In the genomic region with DNA sequence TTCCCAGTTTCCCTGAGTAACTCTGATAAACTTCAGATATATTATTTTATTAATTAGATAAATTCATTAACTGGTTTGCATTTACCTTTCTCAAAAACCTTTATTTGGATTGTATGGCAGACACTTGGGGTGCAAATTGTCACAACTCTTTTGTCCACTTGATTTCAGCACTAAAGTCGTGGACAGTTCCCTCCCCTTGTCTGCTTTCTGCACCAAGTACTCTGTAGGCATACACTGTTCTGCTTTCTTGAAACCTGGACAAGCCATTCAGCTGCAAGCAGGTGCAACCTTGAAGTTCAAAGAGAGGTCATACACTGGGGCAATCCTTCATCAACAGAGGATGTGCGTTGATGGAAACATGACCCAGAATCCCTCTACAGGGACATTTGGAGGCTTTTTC, we compare ENCODE assay signal across 14 cellular contexts.
DNase-seq lines count a peak whose midpoint lies in the region; ATAC-seq and TF ChIP-seq lines count a peak whose summit lies in the region.
"Had no signal": no experiment of that assay in that cellular context is flagged by ENCODE, and none has a peak within 500 bp of the region (broad histone marks: within the 10 kb centered on the region; RNA-seq: fewer than 3 reads in every experiment).

No MANE protein-coding gene starts in this region.

- no peak for TF ChIP-seq RAD21 in HCT116 (IDR thresholded peaks at IDR 0.05; ENCODE audit: low read depth)

- no peak for ATAC-seq in HCT116
- no peak for ATAC-seq in stimulated activated memory B cell treated with anti-CD40 and anti-IgM and Interleukin-4, amounts not matched to agents 10 μg/mL and 1 μg/mL and 100 μg/mL, for 72 hours
- ATAC-seq in GM21619 (IDR thresholded peaks at IDR 0.05; ENCODE audit: unreplicated experiment), result no peak

- H4K20me1 ChIP-seq in HCT116 (ENCODE audit: insufficient read depth), result no peaks in the 10 kb centered on the region
- H4K20me1 ChIP-seq in hepatocyte (ENCODE audit: insufficient read depth, poor library complexity, severe bottlenecking), result no peaks in the 10 kb centered on the region

- peak; percentile 33 for DNase-seq in ACHN
- DNase-seq in HCT116 (ENCODE audit: low read depth, low spot score), result no peak
- DNase-seq in SJCRH30, result peak; percentile 19 to 58
- peak; percentile 58 for DNase-seq in hepatocyte (ENCODE audit: low spot score)
- DNase-seq in C1 segment of cervical spinal cord (lab: John Stamatoyannopoulos, UW), result no peak
- DNase-seq in NCI-H69 (lab: John Stamatoyannopoulos, UW), result no peak
- DNase-seq: activated naive CD4-positive, alpha-beta T cell; CD4-positive, alpha-beta memory T cell; effector CD4-positive, alpha-beta T cell; NK-92 treated with Interleukin-12 subunit alpha and Interleukin-12 subunit beta, amount 100 ng/mL, for 24 hours; nucleus accumbens; stimulated activated CD4-positive, alpha-beta T cell treated with anti-CD3 and anti-CD28 coated beads, Interleukin-4, amount 100 ng/mL, for 1 hour had no signal

- no peak overlapping the region for H3K9ac ChIP-seq in HCT116 (ENCODE audit: low read length)

- H3K9me2 ChIP-seq in HCT116 (ENCODE audit: insufficient read depth) (no peaks in the 10 kb centered on the region), hepatocyte (replicated peaks; ENCODE audit: insufficient read depth) (no peaks in the 10 kb centered on the region)

- no peaks in the 10 kb centered on the region for H3K36me3 Mint-ChIP-seq in stimulated activated memory B cell treated with anti-CD40 and anti-IgM and Interleukin-4, amounts not matched to agents 10 μg/mL and 1 μg/mL and 100 μg/mL, for 72 hours
- H3K36me3 Mint-ChIP-seq: CD4-positive, alpha-beta memory T cell had no signal

- CTCF ChIA-PET in HCT116 (lab: Charles Lee), result no interaction called here

- H3K4me1 ChIP-seq in HCT116 (ENCODE audit: control insufficient read depth in 1 of 2, insufficient read depth in 2 of 2, low read length in 2 of 2), result no peaks in the 10 kb centered on the region
- H3K4me1 ChIP-seq in SJCRH30, result no peaks in the 10 kb centered on the region
- no peaks in the 10 kb centered on the region for H3K4me1 ChIP-seq in hepatocyte (ENCODE audit: insufficient read depth)

- H3K27ac Mint-ChIP-seq in stimulated activated memory B cell treated with anti-CD40 and anti-IgM and Interleukin-4, amounts not matched to agents 10 μg/mL and 1 μg/mL and 100 μg/mL, for 72 hours, result no peak overlapping the region
- H3K27ac Mint-ChIP-seq: CD4-positive, alpha-beta memory T cell had no signal

- BruUV-seq in HCT116 (replicated peaks; lab: Mats Ljungman, UMichigan), result no TSS peak

- H3K79me2 ChIP-seq in HCT116 (ENCODE audit: insufficient read depth, low read length), result no peaks in the 10 kb centered on the region
- no peaks in the 10 kb centered on the region for H3K79me2 ChIP-seq in hepatocyte

- RAD21 ChIA-PET in HCT116 (lab: Charles Lee; ENCODE audit: low non-redundant PET in 1 of 2, low total read pairs in 2 of 2, uncharacterized antibody in 2 of 2, unreplicated experiment in 2 of 2), result no interaction called here

- H2AFZ ChIP-seq in HCT116 (ENCODE audit: low read depth, low read length, poor library complexity, severe bottlenecking) (no peak overlapping the region), hepatocyte (no peak overlapping the region)

- H3K4me3 ChIP-seq in HCT116 (replicated peaks in 1 of 2; ENCODE audit: low read depth in 1 of 2, low read length in 2 of 2) (no peak overlapping the region), SJCRH30 (no peak overlapping the region), hepatocyte (no peak overlapping the region)

- H3K27me3 ChIP-seq in HCT116 (ENCODE audit: insufficient read depth, low read length) (no peaks in the 10 kb centered on the region), SJCRH30 (no peaks in the 10 kb centered on the region), hepatocyte (no peaks in the 10 kb centered on the region)

- TF ChIP-seq CTCF in HCT116 (IDR thresholded peaks at IDR 0.05 in 2 of 3, conservative IDR thresholded peaks at IDR 0.05 in 1 of 3; ENCODE audit: borderline replicate concordance in 1 of 3, insufficient read depth in 1 of 3, low read depth in 2 of 3, low read length in 2 of 3), result no peak
- TF ChIP-seq CTCF in hepatocyte (IDR thresholded peaks at IDR 0.05; ENCODE audit: poor library complexity), result no peak

- POLR2A ChIA-PET in HCT116 (lab: Charles Lee), result no interaction called here

- no peaks in the 10 kb centered on the region for H3K27me3 Mint-ChIP-seq in stimulated activated memory B cell treated with anti-CD40 and anti-IgM and Interleukin-4, amounts not matched to agents 10 μg/mL and 1 μg/mL and 100 μg/mL, for 72 hours
- H3K27me3 Mint-ChIP-seq: CD4-positive, alpha-beta memory T cell had no signal

- peaks cover 0 to 6% of the 10 kb centered on the region in 2 experiments; a peak in 1 of 4 replicates for H3K9me3 ChIP-seq in HCT116 (ENCODE audit: control insufficient read depth in 1 of 2, insufficient read depth in 1 of 2, low read depth in 1 of 2, low read length in 2 of 2)
- H3K9me3 ChIP-seq in SJCRH30 (replicated peaks), result no peaks in the 10 kb centered on the region
- no peaks in the 10 kb centered on the region for H3K9me3 ChIP-seq in hepatocyte (ENCODE audit: low read depth)

- H3K9me3 Mint-ChIP-seq in stimulated activated memory B cell treated with anti-CD40 and anti-IgM and Interleukin-4, amounts not matched to agents 10 μg/mL and 1 μg/mL and 100 μg/mL, for 72 hours, result peaks cover 2% of the 10 kb centered on the region

- H3K4me1 Mint-ChIP-seq in stimulated activated memory B cell treated with anti-CD40 and anti-IgM and Interleukin-4, amounts not matched to agents 10 μg/mL and 1 μg/mL and 100 μg/mL, for 72 hours, result no peaks in the 10 kb centered on the region
- H3K4me1 Mint-ChIP-seq: CD4-positive, alpha-beta memory T cell had no signal

- intact Hi-C loops in HCT116 (cut with micrococcal nuclease), result no loop called here

- no peak overlapping the region for H3K4me2 ChIP-seq in HCT116 (ENCODE audit: low read length)
- H3K4me2 ChIP-seq in hepatocyte, result no peak overlapping the region

- H3K36me3 ChIP-seq in HCT116 (ENCODE audit: control insufficient read depth in 1 of 2, insufficient read depth in 2 of 2, low read length in 2 of 2) (no peaks in the 10 kb centered on the region), SJCRH30 (no peaks in the 10 kb centered on the region), hepatocyte (replicated peaks; ENCODE audit: insufficient read depth, low read depth) (no peaks in the 10 kb centered on the region)

- H3K27ac ChIP-seq in HCT116 (ENCODE audit: low read depth, low read length) (no peak overlapping the region), SJCRH30 (no peak overlapping the region), hepatocyte (no peak overlapping the region)

- in situ Hi-C loops in ACHN (cut with HindIII; ENCODE audit: low pct_ligation_motif_present, low pct_unique_long_range_greater_than_20kb, low sequenced_read_pairs), result no loop called here

- 38% methylated on average over 2 of the region's 2 CpGs for WGBS in hepatocyte (ENCODE audit: low lambda C conversion rate, missing lambda C conversion rate)

- TF ChIP-seq POLR2A in HCT116 (IDR thresholded peaks at IDR 0.05; ENCODE audit: borderline replicate concordance, extremely low read depth, insufficient read depth, insufficient read length), result no peak

- H3K4me3 Mint-ChIP-seq in stimulated activated memory B cell treated with anti-CD40 and anti-IgM and Interleukin-4, amounts not matched to agents 10 μg/mL and 1 μg/mL and 100 μg/mL, for 72 hours, result no peak overlapping the region
- H3K4me3 Mint-ChIP-seq: CD4-positive, alpha-beta memory T cell had no signal

TF ChIP-seq in HCT116, 20 proteins besides CTCF, POLR2A, EP300 and RAD21:
- TF ChIP-seq EZH2phosphoT487 (IDR thresholded peaks at IDR 0.05; ENCODE audit: borderline replicate concordance) (no peak), CBX3 (IDR thresholded peaks at IDR 0.05; ENCODE audit: low read depth) (no peak), CEBPB (IDR thresholded peaks at IDR 0.05; ENCODE audit: low read depth) (no peak)
- TF ChIP-seq, protein P1, sequence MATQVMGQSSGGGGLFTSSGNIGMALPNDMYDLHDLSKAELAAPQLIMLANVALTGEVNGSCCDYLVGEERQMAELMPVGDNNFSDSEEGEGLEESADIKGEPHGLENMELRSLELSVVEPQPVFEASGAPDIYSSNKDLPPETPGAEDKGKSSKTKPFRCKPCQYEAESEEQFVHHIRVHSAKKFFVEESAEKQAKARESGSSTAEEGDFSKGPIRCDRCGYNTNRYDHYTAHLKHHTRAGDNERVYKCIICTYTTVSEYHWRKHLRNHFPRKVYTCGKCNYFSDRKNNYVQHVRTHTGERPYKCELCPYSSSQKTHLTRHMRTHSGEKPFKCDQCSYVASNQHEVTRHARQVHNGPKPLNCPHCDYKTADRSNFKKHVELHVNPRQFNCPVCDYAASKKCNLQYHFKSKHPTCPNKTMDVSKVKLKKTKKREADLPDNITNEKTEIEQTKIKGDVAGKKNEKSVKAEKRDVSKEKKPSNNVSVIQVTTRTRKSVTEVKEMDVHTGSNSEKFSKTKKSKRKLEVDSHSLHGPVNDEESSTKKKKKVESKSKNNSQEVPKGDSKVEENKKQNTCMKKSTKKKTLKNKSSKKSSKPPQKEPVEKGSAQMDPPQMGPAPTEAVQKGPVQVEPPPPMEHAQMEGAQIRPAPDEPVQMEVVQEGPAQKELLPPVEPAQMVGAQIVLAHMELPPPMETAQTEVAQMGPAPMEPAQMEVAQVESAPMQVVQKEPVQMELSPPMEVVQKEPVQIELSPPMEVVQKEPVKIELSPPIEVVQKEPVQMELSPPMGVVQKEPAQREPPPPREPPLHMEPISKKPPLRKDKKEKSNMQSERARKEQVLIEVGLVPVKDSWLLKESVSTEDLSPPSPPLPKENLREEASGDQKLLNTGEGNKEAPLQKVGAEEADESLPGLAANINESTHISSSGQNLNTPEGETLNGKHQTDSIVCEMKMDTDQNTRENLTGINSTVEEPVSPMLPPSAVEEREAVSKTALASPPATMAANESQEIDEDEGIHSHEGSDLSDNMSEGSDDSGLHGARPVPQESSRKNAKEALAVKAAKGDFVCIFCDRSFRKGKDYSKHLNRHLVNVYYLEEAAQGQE (IDR thresholded peaks at IDR 0.05; ENCODE audit: low read depth), result peak; percentile 43

Comparison
In these comparisons a context has a peak if more than half of its experiments do, and no peak if none do; other contexts are left out.
1. DNase-seq: peak in ACHN (single experiment), SJCRH30 (2 of 2) and hepatocyte (single experiment); none in HCT116 (single experiment), C1 segment of cervical spinal cord (0 of 14) and NCI-H69 (single experiment).